Comparison of ENCODE assay signal across 26 cellular contexts in genomic region chr5:92911851-92912250, GRCh38.
"Had no signal": no experiment of that assay in that cellular context is flagged by ENCODE, and none has a peak within 500 bp of the region (broad histone marks: within the 10 kb centered on the region; RNA-seq: fewer than 3 reads in every experiment).

No MANE protein-coding gene starts in this region.

- H3K27ac ChIP-seq: coronary artery, left lung, ovary, psoas muscle, sigmoid colon, testis, tibial artery, upper lobe of left lung had no signal

- H3K27me3 Mint-ChIP-seq: natural killer cell treated with Interleukin-12 subunit alpha and Interleukin-12 subunit beta and Interleukin-15 and Interleukin-18, amount 100 ng/mL, for 72 hours had no signal

- H3K4me3 ChIP-seq: coronary artery, left lung, mucosa of descending colon, ovary, psoas muscle, sigmoid colon, testis, tibial artery, upper lobe of left lung had no signal

- H3K9me3 Mint-ChIP-seq: natural killer cell treated with Interleukin-12 subunit alpha and Interleukin-12 subunit beta and Interleukin-15 and Interleukin-18, amount 100 ng/mL, for 72 hours had no signal

- H3K4me3 Mint-ChIP-seq: mesothelial cell of epicardium; naive B cell; natural killer cell treated with Interleukin-12 subunit alpha and Interleukin-12 subunit beta and Interleukin-15 and Interleukin-18, amount 100 ng/mL, for 72 hours; stimulated activated effector memory CD8-positive, alpha-beta T cell treated with anti-CD3 and anti-CD28 coated beads, Interleukin-12 subunit alpha, Interleukin-12 subunit beta, amount 100 ng/mL, for 72 hours had no signal

- H3K27ac Mint-ChIP-seq: mesothelial cell of epicardium; natural killer cell treated with Interleukin-12 subunit alpha and Interleukin-12 subunit beta and Interleukin-15 and Interleukin-18, amount 100 ng/mL, for 72 hours; stimulated activated effector memory CD8-positive, alpha-beta T cell treated with anti-CD3 and anti-CD28 coated beads, Interleukin-12 subunit alpha, Interleukin-12 subunit beta, amount 100 ng/mL, for 72 hours had no signal

- H3K4me1 ChIP-seq: left lung, testis, upper lobe of left lung had no signal

- H3K4me1 Mint-ChIP-seq: naive B cell; stimulated activated effector memory CD8-positive, alpha-beta T cell treated with anti-CD3 and anti-CD28 coated beads, Interleukin-12 subunit alpha, Interleukin-12 subunit beta, amount 100 ng/mL, for 72 hours had no signal

- H3K9me3 ChIP-seq: left lung, mucosa of descending colon, ovary, psoas muscle, sigmoid colon, testis, tibial artery, upper lobe of left lung had no signal

- H3K36me3 ChIP-seq: left lung, ovary, sigmoid colon, tibial artery, upper lobe of left lung had no signal

- H3K27me3 ChIP-seq: left lung, ovary, sigmoid colon, testis, tibial artery, upper lobe of left lung had no signal

- H3K36me3 Mint-ChIP-seq: mesothelial cell of epicardium; naive B cell; natural killer cell treated with Interleukin-12 subunit alpha and Interleukin-12 subunit beta and Interleukin-15 and Interleukin-18, amount 100 ng/mL, for 72 hours; stimulated activated effector memory CD8-positive, alpha-beta T cell treated with anti-CD3 and anti-CD28 coated beads, Interleukin-12 subunit alpha, Interleukin-12 subunit beta, amount 100 ng/mL, for 72 hours had no signal

- DNase-seq: dermis blood vessel endothelial cell; effector memory CD4-positive, alpha-beta T cell; erythroblast; head of caudate nucleus; left cardiac atrium; left lung; mesenchymal stem cell; mucosa of descending colon; naive B cell; occipital lobe; ovary; posterior cingulate gyrus; psoas muscle; right cardiac atrium; sigmoid colon; stimulated activated CD4-positive, alpha-beta T cell treated with anti-CD3 and anti-CD28 coated beads, Interleukin-2, amount 100 ng/mL, for 24 hours; stimulated activated CD4-positive, alpha-beta T cell treated with anti-CD3 and anti-CD28 coated beads, Interleukin-4, amount 100 ng/mL, for 24 hours; stimulated activated naive CD8-positive, alpha-beta T cell treated with anti-CD3 and anti-CD28 coated beads, Interleukin-15, Interleukin-2, amounts not matched to agents 100 U/mL and 50 U/mL, for 24 hours; substantia nigra; testis; tibial artery; upper lobe of left lung had no signal
